2 cellular contexts compared by ENCODE assay signal in genomic region chr9:113397077-113397696, GRCh38.
TF ChIP-seq lines count a peak whose summit lies in the region.

No MANE protein-coding gene starts in this region.

TF ChIP-seq in SK-N-SH, 30 proteins besides CTCF, POLR2A, EP300 and RAD21:
- TF ChIP-seq CHD2 (IDR thresholded peaks at IDR 0.05; ENCODE audit: low read length, partially characterized antibody): no peak
- TF ChIP-seq MAX (IDR thresholded peaks at IDR 0.05; ENCODE audit: low read depth): no peak
- no peak for TF ChIP-seq GABPA (IDR thresholded peaks at IDR 0.05; ENCODE audit: low read depth)
- TF ChIP-seq SIN3A (IDR thresholded peaks at IDR 0.05; ENCODE audit: borderline replicate concordance, low read depth, low read length): no peak
- TF ChIP-seq RCOR1 (IDR thresholded peaks at IDR 0.05; ENCODE audit: low read length): no peak
- no peak for TF ChIP-seq NRF1 (IDR thresholded peaks at IDR 0.05; ENCODE audit: low read depth, low read length)
- TF ChIP-seq JUND (IDR thresholded peaks at IDR 0.05): no peak
- no peak for TF ChIP-seq POLR2AphosphoS5 (IDR thresholded peaks at IDR 0.05; ENCODE audit: low read depth, low read length)
- TF ChIP-seq ELF1 (IDR thresholded peaks at IDR 0.05): no peak
- TF ChIP-seq RXRA (IDR thresholded peaks at IDR 0.05; ENCODE audit: borderline replicate concordance, low read depth): no peak
- no peak for TF ChIP-seq YY1 (IDR thresholded peaks at IDR 0.05; ENCODE audit: low read depth)
- TF ChIP-seq IRF3 (IDR thresholded peaks at IDR 0.05; ENCODE audit: low read depth, low read length): no peak
- no peak for TF ChIP-seq TEAD4 (IDR thresholded peaks at IDR 0.05; ENCODE audit: borderline replicate concordance, insufficient read depth)
- TF ChIP-seq PBX3 (IDR thresholded peaks at IDR 0.05): no peak
- TF ChIP-seq SMC3 (IDR thresholded peaks at IDR 0.05; ENCODE audit: low read depth, low read length): no peak
- no peak for TF ChIP-seq RFX5 (IDR thresholded peaks at IDR 0.05; ENCODE audit: low read length)
- no peak for TF ChIP-seq TAF1 (IDR thresholded peaks at IDR 0.05; ENCODE audit: borderline replicate concordance, low read depth, low read length)

TF ChIP-seq in SK-N-SH treated with all-trans-retinoic acid at 6 μM for 48 hours, 23 proteins besides CTCF, POLR2A, EP300 and RAD21:
- TF ChIP-seq CREB5 (CRISPR knock-in tag; IDR thresholded peaks at IDR 0.05; ENCODE audit: low read depth) (no peak), RARB (CRISPR knock-in tag; IDR thresholded peaks at IDR 0.05) (no peak), PATZ1 (CRISPR knock-in tag; IDR thresholded peaks at IDR 0.05; ENCODE audit: borderline replicate concordance) (no peak), TSHZ2 (CRISPR knock-in tag; IDR thresholded peaks at IDR 0.05) (no peak), ZC3H10 (CRISPR knock-in tag; IDR thresholded peaks at IDR 0.05) (no peak), BACH2 (CRISPR knock-in tag; IDR thresholded peaks at IDR 0.05; ENCODE audit: borderline replicate concordance) (no peak), ZFP3 (CRISPR knock-in tag; IDR thresholded peaks at IDR 0.05) (no peak), SNAI2 (CRISPR knock-in tag; IDR thresholded peaks at IDR 0.05) (no peak), ESRRG (CRISPR knock-in tag; IDR thresholded peaks at IDR 0.05) (no peak), TOX (CRISPR knock-in tag; IDR thresholded peaks at IDR 0.05; ENCODE audit: borderline replicate concordance) (no peak), OSR1 (CRISPR knock-in tag; IDR thresholded peaks at IDR 0.05) (no peak), POU6F1 (CRISPR knock-in tag; IDR thresholded peaks at IDR 0.05; ENCODE audit: borderline replicate concordance, low read depth) (no peak), ZNF565 (CRISPR knock-in tag; conservative IDR thresholded peaks at IDR 0.05; ENCODE audit: low read depth) (no peak), PPARA (CRISPR knock-in tag; IDR thresholded peaks at IDR 0.05; ENCODE audit: borderline replicate concordance) (no peak)
